In genomic region chr9:2802494-2802921, GRCh38 we compare ENCODE assay signal across 1 cellular context.
A peak's percentile ranks its signal among the peaks of the same experiment; 100 is the strongest.
TF ChIP-seq lines count a peak whose summit lies in the region.

No MANE protein-coding gene starts in this region.

TF ChIP-seq in K562, 482 proteins besides CTCF, POLR2A, EP300 and RAD21:
- TF ChIP-seq, protein P1, sequence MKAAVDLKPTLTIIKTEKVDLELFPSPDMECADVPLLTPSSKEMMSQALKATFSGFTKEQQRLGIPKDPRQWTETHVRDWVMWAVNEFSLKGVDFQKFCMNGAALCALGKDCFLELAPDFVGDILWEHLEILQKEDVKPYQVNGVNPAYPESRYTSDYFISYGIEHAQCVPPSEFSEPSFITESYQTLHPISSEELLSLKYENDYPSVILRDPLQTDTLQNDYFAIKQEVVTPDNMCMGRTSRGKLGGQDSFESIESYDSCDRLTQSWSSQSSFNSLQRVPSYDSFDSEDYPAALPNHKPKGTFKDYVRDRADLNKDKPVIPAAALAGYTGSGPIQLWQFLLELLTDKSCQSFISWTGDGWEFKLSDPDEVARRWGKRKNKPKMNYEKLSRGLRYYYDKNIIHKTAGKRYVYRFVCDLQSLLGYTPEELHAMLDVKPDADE (conservative IDR thresholded peaks at IDR 0.05; ENCODE audit: control insufficient read depth, low read depth, low read length), result no peak
- TF ChIP-seq CEBPG (CRISPR knock-in tag; IDR thresholded peaks at IDR 0.05) (no peak), CEBPG (tag; conservative IDR thresholded peaks at IDR 0.05 in 1 of 2, IDR thresholded peaks at IDR 0.05 in 1 of 2) (peak; percentile 52 to 57; a peak in 2 of 4 replicates), THAP7 (CRISPR knock-in tag; IDR thresholded peaks at IDR 0.05) (no peak), CEBPB (tag; IDR thresholded peaks at IDR 0.05) (0 out of 2 replicates have a peak, but pooled peaks have one; percentile 30)
- TF ChIP-seq, protein P2, sequence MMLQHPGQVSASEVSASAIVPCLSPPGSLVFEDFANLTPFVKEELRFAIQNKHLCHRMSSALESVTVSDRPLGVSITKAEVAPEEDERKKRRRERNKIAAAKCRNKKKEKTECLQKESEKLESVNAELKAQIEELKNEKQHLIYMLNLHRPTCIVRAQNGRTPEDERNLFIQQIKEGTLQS (IDR thresholded peaks at IDR 0.05), result peak; percentile 50
- TF ChIP-seq, protein P2 (CRISPR knock-in tag; conservative IDR thresholded peaks at IDR 0.05), result no peak
